In the genomic region with DNA sequence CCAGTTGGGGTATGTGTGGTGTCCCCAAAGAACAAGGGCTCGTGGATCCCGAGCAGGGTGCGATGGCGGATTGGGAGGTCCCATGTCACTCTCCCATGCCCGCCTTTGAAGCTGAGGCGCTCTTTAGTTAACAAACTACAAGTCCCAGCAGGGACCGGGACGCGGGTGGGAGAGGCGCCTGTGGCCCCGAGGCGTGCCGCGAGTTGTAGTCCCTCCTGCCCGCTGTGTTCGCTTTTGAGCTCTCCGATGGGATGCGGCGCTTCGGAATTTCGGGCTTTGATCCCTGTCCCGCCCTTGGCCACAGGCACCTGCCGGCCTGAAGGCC, we compare ENCODE assay signal across 8 cellular contexts. TPM values are rescaled to one million over a fixed set of nuclear protein-coding genes. Genes with fewer than 3 reads are reported as not detected.
DNase-seq lines count a peak whose midpoint lies in the region; ATAC-seq and TF ChIP-seq lines count a peak whose summit lies in the region.

No MANE protein-coding gene starts in this region.

- H3K27ac Mint-ChIP-seq in CD8-positive, alpha-beta memory T cell: peak overlapping the region in 6 of 8 donors; percentile 74 to 94 (median 84)

- H3K9me3 ChIP-seq in CD8-positive, alpha-beta memory T cell (ENCODE audit: low read length): no peaks in the 10 kb centered on the region
- H3K9me3 ChIP-seq in psoas muscle: no peaks in the 10 kb centered on the region

- CTCF ChIA-PET in CD8-positive, alpha-beta memory T cell (lab: Charles Lee): interaction anchor here (1.2 to 4.1 kb wide), 4 partner anchors 10 to 146 kb away, joined by 3 to 36 read pairs (median 4); no protein-coding TSS in a partner anchor

- POLR2A ChIA-PET in CD8-positive, alpha-beta memory T cell (lab: Charles Lee): interaction anchor here (0.9 kb wide), 1 partner anchor 10 kb away, joined by 3 read pairs; no protein-coding TSS in a partner anchor

- peak in 1 of 5 donors; percentile 40 for DNase-seq in CD8-positive, alpha-beta memory T cell
- DNase-seq in activated T-cell treated with anti-CD3 and anti-CD28 coated beads, Interleukin-2, amount 50 U/mL, for 4 hours: no peak
- peak; percentile 83 for DNase-seq in Right ventricle myocardium inferior (ENCODE audit: missing footprints)
- peak; percentile 69 to 86 for DNase-seq in psoas muscle
- DNase-seq in NCI-H524 (lab: John Stamatoyannopoulos, UW): no peak

- intact Hi-C loops in Right ventricle myocardium inferior (cut with DNase I): loop anchor here (10.0 kb wide), 2 partner anchors 155 to 215 kb away; a partner anchor contains a TSS
- intact Hi-C loops in psoas muscle (cut with DNase I): no loop called here

- no peak overlapping the region for H3K27ac ChIP-seq in CD8-positive, alpha-beta memory T cell (ENCODE audit: low read depth, low read length)
- H3K27ac ChIP-seq in psoas muscle: peak overlapping the region; percentile 86

- H3K9me3 Mint-ChIP-seq in CD8-positive, alpha-beta memory T cell: no peaks in the 10 kb centered on the region
- H3K9me3 Mint-ChIP-seq in activated T-cell treated with anti-CD3 and anti-CD28 coated beads, Interleukin-2, amount 50 U/mL, for 4 hours: no peaks in the 10 kb centered on the region

- H3K4me3 Mint-ChIP-seq in CD8-positive, alpha-beta memory T cell: peak overlapping the region in 6 of 7 donors; percentile 80 to 92 (median 88)
- H3K4me3 Mint-ChIP-seq in activated T-cell treated with anti-CD3 and anti-CD28 coated beads, Interleukin-2, amount 50 U/mL, for 4 hours: peak overlapping the region; percentile 83

- peaks cover 0 to 2% of the 10 kb centered on the region in 2 donors for H3K27me3 Mint-ChIP-seq in CD8-positive, alpha-beta memory T cell
- H3K27me3 Mint-ChIP-seq in activated T-cell treated with anti-CD3 and anti-CD28 coated beads, Interleukin-2, amount 50 U/mL, for 4 hours (ENCODE audit: low read depth): no peaks in the 10 kb centered on the region

- H3K27me3 ChIP-seq in CD8-positive, alpha-beta memory T cell (ENCODE audit: insufficient read depth, low read length, poor library complexity, severe bottlenecking): no peaks in the 10 kb centered on the region
- no peaks in the 10 kb centered on the region for H3K27me3 ChIP-seq in psoas muscle (ENCODE audit: insufficient read depth in 3 of 3, low read length in 2 of 3)

- peak overlapping the region; percentile 72 for H3K4me3 ChIP-seq in CD8-positive, alpha-beta memory T cell (ENCODE audit: low read length)
- H3K4me3 ChIP-seq in psoas muscle: peak overlapping the region; percentile 77

- peaks cover 10% of the 10 kb centered on the region for H3K4me1 ChIP-seq in CD8-positive, alpha-beta memory T cell (ENCODE audit: insufficient read depth, low read length)
- peaks cover 19% of the 10 kb centered on the region for H3K4me1 ChIP-seq in psoas muscle

- H3K36me3 ChIP-seq in CD8-positive, alpha-beta memory T cell (ENCODE audit: insufficient read depth, low read length): no peaks in the 10 kb centered on the region
- peaks cover 0 to 39% of the 10 kb centered on the region in 2 donors for H3K36me3 ChIP-seq in psoas muscle (ENCODE audit: insufficient read depth in 1 of 2, low read depth in 1 of 2)

- peaks cover 11 to 23% (median 20%) of the 10 kb centered on the region in 3 donors for H3K4me1 Mint-ChIP-seq in CD8-positive, alpha-beta memory T cell
- peaks cover 16% of the 10 kb centered on the region for H3K4me1 Mint-ChIP-seq in activated T-cell treated with anti-CD3 and anti-CD28 coated beads, Interleukin-2, amount 50 U/mL, for 4 hours (ENCODE audit: low read depth)

- no peak for TF ChIP-seq CTCF in psoas muscle (IDR thresholded peaks at IDR 0.05)

- WGBS in psoas muscle, 3 donors: 9 to 12% (median 12%) methylated on average over 23 of the region's 23 CpGs

- peaks cover 0 to 31% (median 4%) of the 10 kb centered on the region in 3 donors for H3K36me3 Mint-ChIP-seq in CD8-positive, alpha-beta memory T cell
- H3K36me3 Mint-ChIP-seq in activated T-cell treated with anti-CD3 and anti-CD28 coated beads, Interleukin-2, amount 50 U/mL, for 4 hours (ENCODE audit: insufficient read depth): peaks cover 3% of the 10 kb centered on the region

- peak; percentile 61 to 62 for ATAC-seq in activated T-cell treated with anti-CD3 and anti-CD28 coated beads, Interleukin-2, amount 50 U/mL, for 4 hours
- ATAC-seq in Right ventricle myocardium inferior: peak; percentile 77
- peak; percentile 73 to 91 (median 78) for ATAC-seq in psoas muscle
- no peak for ATAC-seq in HG02973 (IDR thresholded peaks at IDR 0.05; ENCODE audit: unreplicated experiment)
- no peak for ATAC-seq in HG03378 (IDR thresholded peaks at IDR 0.05; ENCODE audit: unreplicated experiment)
- no peak for ATAC-seq in HG02642 (IDR thresholded peaks at IDR 0.05; ENCODE audit: poor library complexity, unreplicated experiment)

RNA-seq across cellular contexts. Expression of a gene that starts 10.9 kb away (rescaled TPM):
- 10 to 100 TPM; 30.7 to 33.3 TPM for total RNA-seq in CD8-positive, alpha-beta memory T cell
- 34.8 TPM for polyA plus RNA-seq in CD8-positive, alpha-beta memory T cell
- total RNA-seq in activated T-cell treated with anti-CD3 and anti-CD28 coated beads, Interleukin-2, amount 50 U/mL, for 4 hours: 10 to 100 TPM; 30.7 to 36.2 (median 31.5) TPM
- total RNA-seq in Right ventricle myocardium inferior (30.7 TPM), psoas muscle (10 to 100 TPM; 21.8 to 45.2 (median 29.4) TPM)
- polyA plus RNA-seq in psoas muscle: 10 to 100 TPM; 36.6 to 41.0 (median 39.5) TPM

RNA-seq across cellular contexts. Expression of a gene that starts 24.7 kb away (rescaled TPM):
- total RNA-seq in CD8-positive, alpha-beta memory T cell: 1 to 10 TPM; 1.8 to 2.0 TPM
- polyA plus RNA-seq in CD8-positive, alpha-beta memory T cell: 0.12 TPM
- 1 to 10 TPM; 3.1 to 3.3 (median 3.3) TPM for total RNA-seq in activated T-cell treated with anti-CD3 and anti-CD28 coated beads, Interleukin-2, amount 50 U/mL, for 4 hours
- total RNA-seq in Right ventricle myocardium inferior (0.19 TPM), psoas muscle (1 to 10 TPM in 3 of 4 donors, under 1 TPM in 1; 0.65 to 2.6 (median 1.3) TPM)
- polyA plus RNA-seq in psoas muscle: 1 to 10 TPM in 1 of 3 donors, under 1 TPM in 2; 0.28 to 1.6 (median 0.58) TPM

RNA-seq across cellular contexts. Expression of a gene that starts 31.5 kb away (rescaled TPM):
- total RNA-seq in CD8-positive, alpha-beta memory T cell: 1 to 10 TPM; 4.6 to 4.7 TPM
- not detected for polyA plus RNA-seq in CD8-positive, alpha-beta memory T cell
- 1 to 10 TPM; 1.8 to 2.6 (median 2.0) TPM for total RNA-seq in activated T-cell treated with anti-CD3 and anti-CD28 coated beads, Interleukin-2, amount 50 U/mL, for 4 hours
- total RNA-seq in Right ventricle myocardium inferior (0.70 TPM), psoas muscle (under 1 TPM in 2 of 4 donors, not detected in 2; 0.06 to 0.14 TPM)
- polyA plus RNA-seq in psoas muscle: under 1 TPM; 0.03 to 0.06 (median 0.05) TPM

RNA-seq across cellular contexts. Expression of a gene that starts 34.3 kb away (rescaled TPM):
- total RNA-seq in CD8-positive, alpha-beta memory T cell: 100 to 1,000 TPM; 105 to 107 TPM
- 45.6 TPM for polyA plus RNA-seq in CD8-positive, alpha-beta memory T cell
- total RNA-seq in activated T-cell treated with anti-CD3 and anti-CD28 coated beads, Interleukin-2, amount 50 U/mL, for 4 hours: 100 to 1,000 TPM; 175 to 192 (median 187) TPM
- total RNA-seq in Right ventricle myocardium inferior: 17.7 TPM
- total RNA-seq in psoas muscle: 10 to 100 TPM; 24.6 to 46.0 (median 40.3) TPM
- 10 to 100 TPM; 24.2 to 53.7 (median 42.0) TPM for polyA plus RNA-seq in psoas muscle

Comparison
In these comparisons a context has a peak if more than half of its experiments do, and no peak if none do; other contexts are left out.
1. DNase-seq: peak in Right ventricle myocardium inferior (single experiment) and psoas muscle (2 of 2); none in activated T-cell treated with anti-CD3 and anti-CD28 coated beads, Interleukin-2, amount 50 U/mL, for 4 hours (single experiment) and NCI-H524 (0 of 2).
2. ATAC-seq: peak in activated T-cell treated with anti-CD3 and anti-CD28 coated beads, Interleukin-2, amount 50 U/mL, for 4 hours (2 of 2), Right ventricle myocardium inferior (single experiment) and psoas muscle (4 of 4); none in HG02973 (single experiment), HG03378 (single experiment) and HG02642 (single experiment).